Comparison of ENCODE assay signal across 26 cellular contexts in the genomic region with DNA sequence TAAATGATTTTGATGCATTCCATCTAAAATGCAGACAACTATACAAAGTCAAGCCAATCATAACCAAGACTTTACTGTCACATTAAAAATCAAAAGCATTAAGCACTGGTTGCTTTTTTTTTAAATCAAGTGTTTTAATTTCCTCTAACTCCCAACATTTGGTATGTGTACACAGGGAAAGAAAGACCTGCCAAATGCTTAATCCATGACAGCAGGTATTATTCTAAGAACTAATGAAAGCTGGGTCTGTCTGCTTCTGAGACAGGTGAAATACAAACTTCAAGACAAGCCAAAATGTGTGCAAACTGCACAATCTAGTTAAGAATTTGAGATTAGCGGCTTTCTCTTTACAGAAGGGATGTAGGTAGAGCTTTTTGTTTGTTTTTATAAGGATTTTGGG.
"Had no signal": no experiment of that assay in that cellular context is flagged by ENCODE, and none has a peak within 500 bp of the region (broad histone marks: within the 10 kb centered on the region; RNA-seq: fewer than 3 reads in every experiment).

No MANE protein-coding gene starts in this region.

- H3K4me1 ChIP-seq: colonic mucosa, esophagus muscularis mucosa, esophagus squamous epithelium, foreskin keratinocyte, gastrocnemius medialis, gastroesophageal sphincter had no signal

- FAIRE-seq: colon, endothelial cell of umbilical vein had no signal

- H3K4me3 ChIP-seq: colonic mucosa, coronary artery, dorsolateral prefrontal cortex, esophagus muscularis mucosa, esophagus squamous epithelium, gastrocnemius medialis, gastroesophageal sphincter, heart left ventricle, heart right ventricle had no signal

- DNase-seq: colonic mucosa; cortex of kidney; dermis blood vessel endothelial cell; dorsolateral prefrontal cortex; effector CD4-positive, alpha-beta T cell; effector CD8-positive, alpha-beta T cell; effector memory CD4-positive, alpha-beta T cell; effector memory CD8-positive, alpha-beta T cell; endodermal cell; erythroblast; esophagus squamous epithelium; foreskin fibroblast; foreskin keratinocyte; foreskin melanocyte; gastrocnemius medialis; glutamatergic neuron; head of caudate nucleus; heart left ventricle; heart right ventricle had no signal

- ATAC-seq: effector memory CD8-positive, alpha-beta T cell; esophagus mucosa; foreskin keratinocyte; gastrocnemius medialis; gastroesophageal sphincter; heart left ventricle; heart right ventricle had no signal

- H3K27ac ChIP-seq: colonic mucosa, dorsolateral prefrontal cortex, epithelial cell of prostate, esophagus muscularis mucosa, esophagus squamous epithelium, foreskin keratinocyte, gastrocnemius medialis, gastroesophageal sphincter, heart left ventricle, heart right ventricle had no signal

- H3K27me3 ChIP-seq: colonic mucosa, dorsolateral prefrontal cortex, esophagus muscularis mucosa, esophagus squamous epithelium, foreskin keratinocyte, gastrocnemius medialis, gastroesophageal sphincter, heart left ventricle, heart right ventricle had no signal

- H3K36me3 ChIP-seq: colonic mucosa, esophagus muscularis mucosa, gastrocnemius medialis, gastroesophageal sphincter, heart left ventricle, heart right ventricle had no signal

- H3K9me3 ChIP-seq: colonic mucosa, esophagus muscularis mucosa, esophagus squamous epithelium, gastrocnemius medialis, gastroesophageal sphincter, heart left ventricle, heart right ventricle had no signal
